ENCODE assay signal across 1 cellular context in the genomic region with DNA sequence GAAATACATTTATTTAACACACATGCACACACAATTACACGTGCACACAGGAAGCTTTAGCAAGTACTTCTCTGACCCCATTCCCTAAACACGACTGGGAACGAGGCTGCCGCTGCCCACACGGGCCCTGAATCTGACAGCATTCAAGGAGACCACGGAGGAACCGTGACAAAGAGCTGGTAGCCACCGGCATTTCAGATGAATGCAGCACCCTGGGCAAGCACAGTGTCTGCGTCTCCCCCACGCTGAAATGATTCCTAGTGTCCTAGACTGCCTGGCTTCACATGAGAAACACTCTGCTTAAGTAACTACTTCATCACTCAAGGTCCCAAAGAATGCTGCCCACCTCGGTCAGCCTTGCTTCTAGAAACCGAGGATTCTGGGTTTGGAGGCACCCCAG.
TF ChIP-seq lines count a peak whose summit lies in the region.

No MANE protein-coding gene starts in this region.

TF ChIP-seq in WTC11, 78 proteins besides CTCF, POLR2A, EP300 and RAD21 (continued from another document):
- TF ChIP-seq, protein P1, sequence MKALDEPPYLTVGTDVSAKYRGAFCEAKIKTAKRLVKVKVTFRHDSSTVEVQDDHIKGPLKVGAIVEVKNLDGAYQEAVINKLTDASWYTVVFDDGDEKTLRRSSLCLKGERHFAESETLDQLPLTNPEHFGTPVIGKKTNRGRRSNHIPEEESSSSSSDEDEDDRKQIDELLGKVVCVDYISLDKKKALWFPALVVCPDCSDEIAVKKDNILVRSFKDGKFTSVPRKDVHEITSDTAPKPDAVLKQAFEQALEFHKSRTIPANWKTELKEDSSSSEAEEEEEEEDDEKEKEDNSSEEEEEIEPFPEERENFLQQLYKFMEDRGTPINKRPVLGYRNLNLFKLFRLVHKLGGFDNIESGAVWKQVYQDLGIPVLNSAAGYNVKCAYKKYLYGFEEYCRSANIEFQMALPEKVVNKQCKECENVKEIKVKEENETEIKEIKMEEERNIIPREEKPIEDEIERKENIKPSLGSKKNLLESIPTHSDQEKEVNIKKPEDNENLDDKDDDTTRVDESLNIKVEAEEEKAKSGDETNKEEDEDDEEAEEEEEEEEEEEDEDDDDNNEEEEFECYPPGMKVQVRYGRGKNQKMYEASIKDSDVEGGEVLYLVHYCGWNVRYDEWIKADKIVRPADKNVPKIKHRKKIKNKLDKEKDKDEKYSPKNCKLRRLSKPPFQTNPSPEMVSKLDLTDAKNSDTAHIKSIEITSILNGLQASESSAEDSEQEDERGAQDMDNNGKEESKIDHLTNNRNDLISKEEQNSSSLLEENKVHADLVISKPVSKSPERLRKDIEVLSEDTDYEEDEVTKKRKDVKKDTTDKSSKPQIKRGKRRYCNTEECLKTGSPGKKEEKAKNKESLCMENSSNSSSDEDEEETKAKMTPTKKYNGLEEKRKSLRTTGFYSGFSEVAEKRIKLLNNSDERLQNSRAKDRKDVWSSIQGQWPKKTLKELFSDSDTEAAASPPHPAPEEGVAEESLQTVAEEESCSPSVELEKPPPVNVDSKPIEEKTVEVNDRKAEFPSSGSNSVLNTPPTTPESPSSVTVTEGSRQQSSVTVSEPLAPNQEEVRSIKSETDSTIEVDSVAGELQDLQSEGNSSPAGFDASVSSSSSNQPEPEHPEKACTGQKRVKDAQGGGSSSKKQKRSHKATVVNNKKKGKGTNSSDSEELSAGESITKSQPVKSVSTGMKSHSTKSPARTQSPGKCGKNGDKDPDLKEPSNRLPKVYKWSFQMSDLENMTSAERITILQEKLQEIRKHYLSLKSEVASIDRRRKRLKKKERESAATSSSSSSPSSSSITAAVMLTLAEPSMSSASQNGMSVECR (CRISPR knock-in tag; IDR thresholded peaks at IDR 0.05; ENCODE audit: borderline replicate concordance): no peak
- TF ChIP-seq, protein P2, sequence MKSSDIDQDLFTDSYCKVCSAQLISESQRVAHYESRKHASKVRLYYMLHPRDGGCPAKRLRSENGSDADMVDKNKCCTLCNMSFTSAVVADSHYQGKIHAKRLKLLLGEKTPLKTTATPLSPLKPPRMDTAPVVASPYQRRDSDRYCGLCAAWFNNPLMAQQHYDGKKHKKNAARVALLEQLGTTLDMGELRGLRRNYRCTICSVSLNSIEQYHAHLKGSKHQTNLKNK (CRISPR knock-in tag; IDR thresholded peaks at IDR 0.05): no peak
- TF ChIP-seq, protein P3, sequence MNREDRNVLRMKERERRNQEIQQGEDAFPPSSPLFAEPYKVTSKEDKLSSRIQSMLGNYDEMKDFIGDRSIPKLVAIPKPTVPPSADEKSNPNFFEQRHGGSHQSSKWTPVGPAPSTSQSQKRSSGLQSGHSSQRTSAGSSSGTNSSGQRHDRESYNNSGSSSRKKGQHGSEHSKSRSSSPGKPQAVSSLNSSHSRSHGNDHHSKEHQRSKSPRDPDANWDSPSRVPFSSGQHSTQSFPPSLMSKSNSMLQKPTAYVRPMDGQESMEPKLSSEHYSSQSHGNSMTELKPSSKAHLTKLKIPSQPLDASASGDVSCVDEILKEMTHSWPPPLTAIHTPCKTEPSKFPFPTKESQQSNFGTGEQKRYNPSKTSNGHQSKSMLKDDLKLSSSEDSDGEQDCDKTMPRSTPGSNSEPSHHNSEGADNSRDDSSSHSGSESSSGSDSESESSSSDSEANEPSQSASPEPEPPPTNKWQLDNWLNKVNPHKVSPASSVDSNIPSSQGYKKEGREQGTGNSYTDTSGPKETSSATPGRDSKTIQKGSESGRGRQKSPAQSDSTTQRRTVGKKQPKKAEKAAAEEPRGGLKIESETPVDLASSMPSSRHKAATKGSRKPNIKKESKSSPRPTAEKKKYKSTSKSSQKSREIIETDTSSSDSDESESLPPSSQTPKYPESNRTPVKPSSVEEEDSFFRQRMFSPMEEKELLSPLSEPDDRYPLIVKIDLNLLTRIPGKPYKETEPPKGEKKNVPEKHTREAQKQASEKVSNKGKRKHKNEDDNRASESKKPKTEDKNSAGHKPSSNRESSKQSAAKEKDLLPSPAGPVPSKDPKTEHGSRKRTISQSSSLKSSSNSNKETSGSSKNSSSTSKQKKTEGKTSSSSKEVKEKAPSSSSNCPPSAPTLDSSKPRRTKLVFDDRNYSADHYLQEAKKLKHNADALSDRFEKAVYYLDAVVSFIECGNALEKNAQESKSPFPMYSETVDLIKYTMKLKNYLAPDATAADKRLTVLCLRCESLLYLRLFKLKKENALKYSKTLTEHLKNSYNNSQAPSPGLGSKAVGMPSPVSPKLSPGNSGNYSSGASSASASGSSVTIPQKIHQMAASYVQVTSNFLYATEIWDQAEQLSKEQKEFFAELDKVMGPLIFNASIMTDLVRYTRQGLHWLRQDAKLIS (CRISPR knock-in tag; IDR thresholded peaks at IDR 0.05; ENCODE audit: borderline replicate concordance): no peak
- TF ChIP-seq IRF2 (CRISPR knock-in tag; IDR thresholded peaks at IDR 0.05; ENCODE audit: borderline replicate concordance, low read depth) (no peak), RELA (CRISPR knock-in tag; IDR thresholded peaks at IDR 0.05; ENCODE audit: borderline replicate concordance) (no peak), CREB1 (CRISPR knock-in tag; IDR thresholded peaks at IDR 0.05) (no peak), ELF4 (CRISPR knock-in tag; IDR thresholded peaks at IDR 0.05; ENCODE audit: low read depth) (no peak), EMX1 (CRISPR knock-in tag; IDR thresholded peaks at IDR 0.05) (no peak), MYBL2 (CRISPR knock-in tag; IDR thresholded peaks at IDR 0.05) (no peak), KAT7 (CRISPR knock-in tag; IDR thresholded peaks at IDR 0.05; ENCODE audit: borderline replicate concordance) (no peak), GABPB1 (CRISPR knock-in tag; IDR thresholded peaks at IDR 0.05) (no peak)
- TF ChIP-seq, protein P4, sequence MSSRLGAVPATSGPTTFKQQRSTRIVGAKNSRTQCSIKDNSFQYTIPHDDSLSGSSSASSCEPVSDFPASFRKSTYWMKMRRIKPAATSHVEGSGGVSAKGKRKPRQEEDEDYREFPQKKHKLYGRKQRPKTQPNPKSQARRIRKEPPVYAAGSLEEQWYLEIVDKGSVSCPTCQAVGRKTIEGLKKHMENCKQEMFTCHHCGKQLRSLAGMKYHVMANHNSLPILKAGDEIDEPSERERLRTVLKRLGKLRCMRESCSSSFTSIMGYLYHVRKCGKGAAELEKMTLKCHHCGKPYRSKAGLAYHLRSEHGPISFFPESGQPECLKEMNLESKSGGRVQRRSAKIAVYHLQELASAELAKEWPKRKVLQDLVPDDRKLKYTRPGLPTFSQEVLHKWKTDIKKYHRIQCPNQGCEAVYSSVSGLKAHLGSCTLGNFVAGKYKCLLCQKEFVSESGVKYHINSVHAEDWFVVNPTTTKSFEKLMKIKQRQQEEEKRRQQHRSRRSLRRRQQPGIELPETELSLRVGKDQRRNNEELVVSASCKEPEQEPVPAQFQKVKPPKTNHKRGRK (CRISPR knock-in tag; IDR thresholded peaks at IDR 0.05; ENCODE audit: borderline replicate concordance): no peak
TF ChIP-seq in WTC11: peak in this region for 0.
